ENCODE assay signal across 22 cellular contexts in the genomic region with DNA sequence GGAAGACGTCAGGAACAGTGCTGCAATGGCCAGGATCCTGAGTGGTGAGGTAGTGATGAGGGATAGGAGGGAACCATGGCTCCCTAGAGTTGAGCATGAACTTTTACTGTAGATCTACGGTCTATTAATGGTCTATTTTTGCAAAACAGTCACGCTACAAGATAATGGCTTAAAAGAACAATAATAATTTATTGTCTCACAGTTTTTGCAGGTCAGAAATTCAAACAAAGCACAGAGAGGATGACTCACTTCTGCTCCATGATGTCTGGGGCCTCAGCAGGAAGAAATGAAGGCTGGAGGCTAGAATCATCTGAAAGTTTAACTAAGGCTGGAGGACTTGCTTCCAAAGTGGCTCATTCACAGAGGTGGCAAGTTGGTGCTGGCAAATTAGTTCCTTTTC.
DNase-seq lines count a peak whose midpoint lies in the region; TF ChIP-seq lines count a peak whose summit lies in the region.
"Had no signal": no experiment of that assay in that cellular context is flagged by ENCODE, and none has a peak within 500 bp of the region (broad histone marks: within the 10 kb centered on the region; RNA-seq: fewer than 3 reads in every experiment).

No MANE protein-coding gene starts in this region.

- H3K4me3 ChIP-seq in epithelial cell of esophagus (ENCODE audit: low read length) (no peak overlapping the region), right atrium auricular region (no peak overlapping the region)

- H3K27me3 ChIP-seq in right atrium auricular region = no peaks in the 10 kb centered on the region

- POLR2A ChIA-PET in MCF 10A (lab: Yijun Ruan, JAX) = no interaction called here

- no peaks in the 10 kb centered on the region for H3K36me3 ChIP-seq in right atrium auricular region

- DNase-seq in EH (ENCODE audit: low read depth) = peak; percentile 57
- peak; percentile 24 for DNase-seq in HT1080 (ENCODE audit: low read depth)
- peak; percentile 12 for DNase-seq in epithelial cell of esophagus (ENCODE audit: low read depth)
- DNase-seq in epidermal melanocyte (ENCODE audit: insufficient read length, low spot score) = no peak
- DNase-seq in MCF 10A (ENCODE audit: unreplicated experiment) = no peak
- DNase-seq in effector CD8-positive, alpha-beta T cell (lab: John Stamatoyannopoulos, UW) = no peak
- no peak for DNase-seq in right atrium auricular region (ENCODE audit: low spot score)
- DNase-seq: Calu3; CD8-positive, alpha-beta memory T cell; DMS79; KG1; NCI-H1105; NCI-H146; NCI-H2029 treated with DMSO at 0.1 percent for 48 hours; NCI-H226; NCI-H510A treated with DMSO at 0.1 percent for 48 hours; NCI-H748 treated with DMSO at 0.1 percent for 48 hours; RPMI8226; SHP77 had no signal

- H3K27me3 Mint-ChIP-seq in nephron (ENCODE audit: low read depth) (no peaks in the 10 kb centered on the region), MCF 10A (ENCODE audit: insufficient read depth, unreplicated experiment) (no peaks in the 10 kb centered on the region)
- H3K27me3 Mint-ChIP-seq: CD8-positive, alpha-beta memory T cell had no signal

- H3K36me3 Mint-ChIP-seq in nephron (ENCODE audit: low read depth) = no peaks in the 10 kb centered on the region
- no peaks in the 10 kb centered on the region for H3K36me3 Mint-ChIP-seq in MCF 10A (ENCODE audit: insufficient read depth, unreplicated experiment)

- peaks cover 21% of the 10 kb centered on the region for H3K9me3 Mint-ChIP-seq in nephron
- peaks cover 8% of the 10 kb centered on the region for H3K9me3 Mint-ChIP-seq in MCF 10A (ENCODE audit: unreplicated experiment)

- intact Hi-C loops in MCF 10A (cut with micrococcal nuclease) = no loop called here

- H3K4me3 Mint-ChIP-seq in nephron (no peak overlapping the region), MCF 10A (ENCODE audit: unreplicated experiment) (no peak overlapping the region)
- H3K4me3 Mint-ChIP-seq: CD8-positive, alpha-beta memory T cell had no signal

- no peak overlapping the region for H3K27ac ChIP-seq in right atrium auricular region
- H3K27ac ChIP-seq: C4-2B, HL-60 had no signal

- H3K4me1 ChIP-seq in right atrium auricular region = no peaks in the 10 kb centered on the region

- CTCF ChIA-PET in MCF 10A (lab: Yijun Ruan, JAX) = no interaction called here

- BruUV-seq in MCF 10A (replicated peaks; lab: Mats Ljungman, UMichigan) = no TSS peak

- peaks cover 0 to 3% of the 10 kb centered on the region in 2 donors for H3K9me3 ChIP-seq in right atrium auricular region

- TF ChIP-seq CTCF in epithelial cell of esophagus (IDR thresholded peaks at IDR 0.05; ENCODE audit: insufficient read depth, low read depth, low read length, missing control alignments) (no peak), nephron (IDR thresholded peaks at IDR 0.05; ENCODE audit: unreplicated experiment in 3 of 3) (no peak), MCF 10A (IDR thresholded peaks at IDR 0.05; ENCODE audit: unreplicated experiment) (no peak), right atrium auricular region (IDR thresholded peaks at IDR 0.05) (no peak)

- H3K4me1 Mint-ChIP-seq in nephron (peaks cover 7% of the 10 kb centered on the region), MCF 10A (ENCODE audit: insufficient read depth, unreplicated experiment) (no peaks in the 10 kb centered on the region)
- H3K4me1 Mint-ChIP-seq: CD8-positive, alpha-beta memory T cell had no signal

- H3K27ac Mint-ChIP-seq in nephron (peak overlapping the region; percentile 20 to 48 (median 38)), MCF 10A (ENCODE audit: low read depth, unreplicated experiment) (no peak overlapping the region)
- H3K27ac Mint-ChIP-seq: CD8-positive, alpha-beta memory T cell had no signal

Comparison
In these comparisons a context has a peak if more than half of its experiments do, and no peak if none do; other contexts are left out.
1. DNase-seq: peak in EH (single experiment), HT1080 (single experiment) and epithelial cell of esophagus (single experiment); none in epidermal melanocyte (single experiment), MCF 10A (single experiment), effector CD8-positive, alpha-beta T cell (single experiment) and right atrium auricular region (single experiment).